8 cellular contexts compared by ENCODE assay signal in the genomic region with DNA sequence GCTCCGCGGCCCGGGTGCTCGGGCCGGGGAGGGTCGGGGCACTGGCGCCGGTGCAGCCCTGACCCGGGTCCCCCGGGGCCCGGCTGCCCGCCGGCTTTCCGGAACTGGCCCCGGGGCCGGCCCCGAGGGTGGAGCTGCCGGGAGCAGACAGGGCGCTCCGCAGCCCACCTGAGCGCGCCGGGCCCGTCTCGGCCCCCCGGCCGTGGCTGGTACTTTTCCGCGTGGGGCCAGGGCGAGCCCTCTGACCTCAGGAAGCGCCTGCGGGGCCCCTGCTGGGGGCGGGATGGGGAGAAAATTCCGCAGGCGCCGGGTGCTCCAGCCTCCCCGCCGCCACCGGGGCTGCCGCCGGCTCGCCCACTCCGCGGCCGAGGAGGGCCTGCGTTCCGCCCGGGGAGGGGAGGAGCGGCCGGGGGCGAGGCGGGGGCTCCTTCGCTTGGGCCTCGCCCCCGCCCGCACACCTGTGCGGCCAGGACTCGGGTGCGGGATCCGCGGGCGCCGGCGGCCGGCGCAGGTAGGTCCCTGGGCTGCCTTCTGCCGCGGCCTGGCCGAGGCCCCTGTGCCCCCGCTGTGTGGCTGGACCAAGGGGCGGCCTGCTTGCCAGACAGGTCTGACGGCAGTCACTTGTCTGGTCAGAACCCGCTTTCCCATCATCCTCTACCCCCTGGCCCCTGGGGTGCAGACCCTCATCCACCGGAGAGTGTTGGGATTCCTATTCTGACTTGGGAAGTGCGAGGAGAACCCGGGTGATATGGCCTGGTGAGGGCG. TPM values are rescaled to one million over a fixed set of nuclear protein-coding genes. Genes with fewer than 3 reads are reported as not detected.
DNase-seq lines count a peak whose midpoint lies in the region; ATAC-seq, FAIRE-seq and TF ChIP-seq lines count a peak whose summit lies in the region.

No MANE protein-coding gene starts in this region.

- H4K20me1 ChIP-seq in endothelial cell of umbilical vein (replicated peaks; ENCODE audit: control insufficient read depth, extremely low read depth, insufficient read depth, low read length): no peaks in the 10 kb centered on the region

- peaks cover 0 to 8% (median 0%) of the 10 kb centered on the region in 3 donors for H3K36me3 Mint-ChIP-seq in naive thymus-derived CD8-positive, alpha-beta T cell

- H3K4me2 ChIP-seq in endothelial cell of umbilical vein (ENCODE audit: insufficient read depth, low read length): peak overlapping the region; percentile 84

- peak overlapping the region; percentile 61 for H3K27ac ChIP-seq in AG04450 (ENCODE audit: low read depth, low read length)
- H3K27ac ChIP-seq in SK-N-MC: 0 out of 2 replicates have a peak overlapping the region, but pooled peaks have one; percentile 64
- peak overlapping the region; percentile 89 for H3K27ac ChIP-seq in endothelial cell of umbilical vein (ENCODE audit: insufficient read depth, low read depth, low read length)

- H3K4me3 ChIP-seq in AG04450 (ENCODE audit: low read depth, low read length): peak overlapping the region; percentile 72
- H3K4me3 ChIP-seq in SK-N-MC: peak overlapping the region; percentile 85
- H3K4me3 ChIP-seq in endothelial cell of umbilical vein (replicated peaks in 1 of 3; ENCODE audit: insufficient read depth in 1 of 3, low read depth in 1 of 3, low read length in 3 of 3): peak overlapping the region; percentile 36 to 73 (median 69)

- H3K27ac Mint-ChIP-seq in naive thymus-derived CD8-positive, alpha-beta T cell: peak overlapping the region; percentile 72 to 91 (median 86)

- ATAC-seq in GM18909 (IDR thresholded peaks at IDR 0.05; ENCODE audit: poor library complexity, unreplicated experiment) (peak; percentile 34), GM21786 (IDR thresholded peaks at IDR 0.05; ENCODE audit: unreplicated experiment) (no peak)
- peak; percentile 41 to 48 for ATAC-seq in naive thymus-derived CD8-positive, alpha-beta T cell

- no peaks in the 10 kb centered on the region for H3K9me3 Mint-ChIP-seq in naive thymus-derived CD8-positive, alpha-beta T cell

- no TSS peak for BruUV-seq in endothelial cell of umbilical vein (replicated peaks; lab: Mats Ljungman, UMichigan)

- no peak for FAIRE-seq in endothelial cell of umbilical vein (lab: Jason Lieb, UNC)

- peak overlapping the region; percentile 84 for H3K9ac ChIP-seq in SK-N-MC (ENCODE audit: insufficient read length)
- peak overlapping the region; percentile 94 for H3K9ac ChIP-seq in endothelial cell of umbilical vein (replicated peaks; ENCODE audit: extremely low read depth, insufficient read depth, low read length)

- no peak for TF ChIP-seq CTCF in AG04450 (IDR thresholded peaks at IDR 0.05; ENCODE audit: low read depth, low read length)
- no peak for TF ChIP-seq CTCF in endothelial cell of umbilical vein (IDR thresholded peaks at IDR 0.05; ENCODE audit: extremely low read depth in 1 of 2, insufficient read depth in 1 of 2, low read depth in 1 of 2, low read length in 2 of 2)

- H3K4me1 ChIP-seq in endothelial cell of umbilical vein (ENCODE audit: control insufficient read depth, extremely low read depth, insufficient read depth, low read length): peaks cover 42% of the 10 kb centered on the region

- H3K9me1 ChIP-seq in endothelial cell of umbilical vein (replicated peaks; ENCODE audit: control insufficient read depth, extremely low read depth, insufficient read depth, low read length): no peaks in the 10 kb centered on the region

- no peak overlapping the region for H2AFZ ChIP-seq in endothelial cell of umbilical vein (ENCODE audit: low read depth, low read length)

- peaks cover 49% of the 10 kb centered on the region for H3K79me2 ChIP-seq in endothelial cell of umbilical vein (ENCODE audit: control insufficient read depth, insufficient read depth, low read length)

- dilution Hi-C loops in endothelial cell of umbilical vein (cut with MboI; ENCODE audit: extremely low pct_ligation_motif_present, low sequenced_read_pairs): no loop called here

- CTCF ChIA-PET in AG04450 (lab: Charles Lee): interaction anchor here (1.8 kb wide), 1 partner anchor 13 kb away, joined by 5 read pairs; no protein-coding TSS in a partner anchor
- CTCF ChIA-PET in endothelial cell of umbilical vein (lab: Charles Lee): interaction anchor here (3.4 to 4.0 kb wide), 2 partner anchors 14 to 224 kb away, joined by 15 to 26 read pairs; partner anchors contain the start of gene FES

- no peak for DNase-seq in AG04450 (ENCODE audit: low read depth, low spot score)
- no peak for DNase-seq in SK-N-MC (ENCODE audit: low read depth, low spot score)
- DNase-seq in endothelial cell of umbilical vein (ENCODE audit: low read depth, low spot score): peak; percentile 30
- peak in 2 of 10 donors; percentile 21 to 32 for DNase-seq in naive thymus-derived CD8-positive, alpha-beta T cell
- no peak for DNase-seq in NCI-H526 treated with DMSO at 0.1 percent for 48 hours (lab: John Stamatoyannopoulos, UW)
- DNase-seq in H4 (ENCODE audit: low spot score): no peak

- peak; percentile 5 for TF ChIP-seq POLR2A in endothelial cell of umbilical vein (IDR thresholded peaks at IDR 0.05; ENCODE audit: low read depth, low read length)

- intact Hi-C loops in endothelial cell of umbilical vein (cut with micrococcal nuclease): no loop called here

- POLR2A ChIA-PET in AG04450 (lab: Yijun Ruan, JAX) (interaction anchor here (1.2 kb wide), 1 partner anchor 27 kb away, joined by 8 read pairs; no protein-coding TSS in a partner anchor), endothelial cell of umbilical vein (lab: Charles Lee) (no interaction called here)
- POLR2A ChIA-PET in naive thymus-derived CD8-positive, alpha-beta T cell (lab: Charles Lee): interaction anchor here (0.6 to 2.4 kb wide), 11 partner anchors 12 to 208 kb away, joined by 3 to 13 read pairs (median 6); partner anchors contain the start of genes BLM, FES and MAN2A2

- peak overlapping the region; percentile 73 to 92 (median 82) for H3K4me3 Mint-ChIP-seq in naive thymus-derived CD8-positive, alpha-beta T cell

- H3K4me1 Mint-ChIP-seq in naive thymus-derived CD8-positive, alpha-beta T cell: peaks cover 18 to 56% (median 40%) of the 10 kb centered on the region in 4 donors

- H3K36me3 ChIP-seq in SK-N-MC (ENCODE audit: insufficient read depth, low read length): peaks cover 7% of the 10 kb centered on the region; the same call in 1 of the 2 replicates
- H3K36me3 ChIP-seq in endothelial cell of umbilical vein (ENCODE audit: control insufficient read depth in 2 of 2, extremely low read depth in 1 of 2, insufficient read depth in 2 of 2, low read length in 2 of 2): peaks cover 7 to 8% of the 10 kb centered on the region in 2 experiments

- H3K27me3 ChIP-seq in AG04450 (ENCODE audit: control insufficient read depth, insufficient read depth, low read length) (no peaks in the 10 kb centered on the region), endothelial cell of umbilical vein (ENCODE audit: control insufficient read depth in 2 of 2, insufficient read depth in 2 of 2, low read length in 2 of 2) (no peaks in the 10 kb centered on the region)

- H3K27me3 Mint-ChIP-seq in naive thymus-derived CD8-positive, alpha-beta T cell: no peaks in the 10 kb centered on the region

- H3K9me3 ChIP-seq in AG04450 (ENCODE audit: control insufficient read depth, insufficient read depth, low read length) (no peaks in the 10 kb centered on the region; the same call in 1 of the 2 replicates), SK-N-MC (ENCODE audit: low read depth, low read length) (no peaks in the 10 kb centered on the region), endothelial cell of umbilical vein (replicated peaks; ENCODE audit: control insufficient read depth, insufficient read depth, low read length) (no peaks in the 10 kb centered on the region)

RNA-seq across cellular contexts. Expression of gene FURIN, which starts 3.5 kb away (rescaled TPM):
- polyA plus RNA-seq in AG04450 (2011; rRNA removed) (14.0 and 21.5 TPM in 2 replicates), endothelial cell of umbilical vein (77.4 and 96.9 TPM in 2 replicates)
- 22.6 and 38.5 TPM in 2 replicates for polyA minus RNA-seq in AG04450 (2011; rRNA and poly(A)+ RNA removed)
- total RNA-seq in endothelial cell of umbilical vein: 131 and 145 TPM in 2 replicates
- polyA plus RNA-seq in endothelial cell of umbilical vein (2011; cell fraction: cytosol; rRNA removed): 63.5 and 73.8 TPM in 2 replicates
- polyA plus RNA-seq in endothelial cell of umbilical vein (2011; cell fraction: nucleus; rRNA removed): 43.0 and 46.4 TPM in 2 replicates
- 95.2 and 109 TPM in 2 replicates for polyA plus RNA-seq in endothelial cell of umbilical vein (2012)
- 68.7 and 78.2 TPM in 2 replicates for polyA minus RNA-seq in endothelial cell of umbilical vein
- 30.7 TPM for polyA minus RNA-seq in endothelial cell of umbilical vein (2011; cell fraction: cytosol; rRNA and poly(A)+ RNA removed)
- 20.4 and 25.7 TPM in 2 replicates for polyA minus RNA-seq in endothelial cell of umbilical vein (2011; cell fraction: nucleus; rRNA and poly(A)+ RNA removed)
- 10 to 100 TPM; 40.8 to 45.1 TPM for total RNA-seq in naive thymus-derived CD8-positive, alpha-beta T cell
- 10 to 100 TPM in 1 of 3 donors, 1 to 10 TPM in 2; 2.7 to 10.5 (median 4.8) TPM for polyA plus RNA-seq in naive thymus-derived CD8-positive, alpha-beta T cell
- 8.1 and 16.9 TPM in 2 replicates for total RNA-seq in H4 (2014; rRNA removed; shearing (Covaris generic))

RNA-seq across cellular contexts. Expression of gene FES, which starts 12.4 kb away (rescaled TPM):
- polyA plus RNA-seq in AG04450 (2011; rRNA removed) (5.5 and 7.1 TPM in 2 replicates), endothelial cell of umbilical vein (41.5 and 55.7 TPM in 2 replicates)
- polyA minus RNA-seq in AG04450 (2011; rRNA and poly(A)+ RNA removed): 7.1 and 8.9 TPM in 2 replicates
- 51.0 and 58.1 TPM in 2 replicates for total RNA-seq in endothelial cell of umbilical vein
- 18.9 and 25.9 TPM in 2 replicates for polyA plus RNA-seq in endothelial cell of umbilical vein (2011; cell fraction: cytosol; rRNA removed)
- polyA plus RNA-seq in endothelial cell of umbilical vein (2011; cell fraction: nucleus; rRNA removed): 161 and 177 TPM in 2 replicates
- 27.7 and 29.2 TPM in 2 replicates for polyA plus RNA-seq in endothelial cell of umbilical vein (2012)
- 30.5 and 44.9 TPM in 2 replicates for polyA minus RNA-seq in endothelial cell of umbilical vein
- not detected for polyA minus RNA-seq in endothelial cell of umbilical vein (2011; cell fraction: cytosol; rRNA and poly(A)+ RNA removed)
- polyA minus RNA-seq in endothelial cell of umbilical vein (2011; cell fraction: nucleus; rRNA and poly(A)+ RNA removed): 38.1 and 49.3 TPM in 2 replicates
- total RNA-seq in naive thymus-derived CD8-positive, alpha-beta T cell: 1 to 10 TPM; 2.8 to 3.5 TPM
- polyA plus RNA-seq in naive thymus-derived CD8-positive, alpha-beta T cell: under 1 TPM in 2 of 3 donors, not detected in 1; 0.08 to 0.24 TPM
- 0.43 and 0.88 TPM in 2 replicates for total RNA-seq in H4 (2014; rRNA removed; shearing (Covaris generic))

RNA-seq across cellular contexts. Expression of gene MAN2A2, which starts 31.2 kb away (rescaled TPM):
- 14.3 and 20.6 TPM in 2 replicates for polyA plus RNA-seq in AG04450 (2011; rRNA removed)
- 16.2 and 23.4 TPM in 2 replicates for polyA minus RNA-seq in AG04450 (2011; rRNA and poly(A)+ RNA removed)
- 52.1 and 60.9 TPM in 2 replicates for total RNA-seq in endothelial cell of umbilical vein
- polyA plus RNA-seq in endothelial cell of umbilical vein: 77.7 and 106 TPM in 2 replicates
- 44.3 and 51.6 TPM in 2 replicates for polyA plus RNA-seq in endothelial cell of umbilical vein (2011; cell fraction: cytosol; rRNA removed)
- 343 and 437 TPM in 2 replicates for polyA plus RNA-seq in endothelial cell of umbilical vein (2011; cell fraction: nucleus; rRNA removed)
- 26.6 and 30.2 TPM in 2 replicates for polyA plus RNA-seq in endothelial cell of umbilical vein (2012)
- 117 and 125 TPM in 2 replicates for polyA minus RNA-seq in endothelial cell of umbilical vein
- 28.1 TPM for polyA minus RNA-seq in endothelial cell of umbilical vein (2011; cell fraction: cytosol; rRNA and poly(A)+ RNA removed)
- 75.6 and 91.6 TPM in 2 replicates for polyA minus RNA-seq in endothelial cell of umbilical vein (2011; cell fraction: nucleus; rRNA and poly(A)+ RNA removed)
- 100 to 1,000 TPM; 126 to 139 TPM for total RNA-seq in naive thymus-derived CD8-positive, alpha-beta T cell
- 1 to 10 TPM; 3.1 to 8.6 (median 3.7) TPM for polyA plus RNA-seq in naive thymus-derived CD8-positive, alpha-beta T cell
- 3.9 and 10.0 TPM in 2 replicates for total RNA-seq in H4 (2014; rRNA removed; shearing (Covaris generic))

Comparison
In these comparisons a context has a peak if more than half of its experiments do, and no peak if none do; other contexts are left out.
1. RNA of gene FES, which starts 12.4 kb away (total RNA-seq): 51.0 to 58.1 TPM in endothelial cell of umbilical vein; 2.8 to 3.5 TPM in naive thymus-derived CD8-positive, alpha-beta T cell and 0.43 to 0.88 TPM in H4; every median in the first group is over 10 times any median in the second.
2. Peak in every context shown above with its lines, with median percentiles within 50 percentile points of each other: H3K27ac ChIP-seq and H3K4me3 ChIP-seq.